Comparison of ENCODE assay signal across 8 cellular contexts in genomic region chr19:49145485-49146407, GRCh38. TPM values are rescaled to one million over a fixed set of nuclear protein-coding genes. Genes with fewer than 3 reads are reported as not detected.
DNase-seq lines count a peak whose midpoint lies in the region; ATAC-seq, FAIRE-seq and TF ChIP-seq lines count a peak whose summit lies in the region.

No MANE protein-coding gene starts in this region.

- H3K36me3 Mint-ChIP-seq in activated B cell treated with CpG ODN at 0.5 μM for 24 hours (ENCODE audit: low read depth) = no peaks in the 10 kb centered on the region

- H3K4me2 ChIP-seq in keratinocyte (ENCODE audit: control insufficient read depth, extremely low read depth, insufficient read depth, low read depth, low read length) = peak overlapping the region; percentile 6

- H3K9ac ChIP-seq in keratinocyte (ENCODE audit: control insufficient read depth, extremely low read depth, insufficient read depth, low read length) = no peak overlapping the region

- H3K79me2 ChIP-seq in keratinocyte (ENCODE audit: control insufficient read depth, insufficient read depth, low read length) = no peaks in the 10 kb centered on the region

- peaks cover 33% of the 10 kb centered on the region for H3K4me1 Mint-ChIP-seq in activated B cell treated with CpG ODN at 0.5 μM for 24 hours

- no peaks in the 10 kb centered on the region for H3K9me1 ChIP-seq in keratinocyte (ENCODE audit: control insufficient read depth, extremely low read depth, insufficient read depth, low read length)

- H3K27me3 Mint-ChIP-seq in activated B cell treated with CpG ODN at 0.5 μM for 24 hours = peaks cover 48% of the 10 kb centered on the region

- no peak for FAIRE-seq in keratinocyte (lab: Jason Lieb, UNC)

- CTCF ChIA-PET in activated B cell treated with CpG ODN at 0.5 μM for 24 hours (lab: Charles Lee) = interaction anchor here (0.9 to 1.8 kb wide), 5 partner anchors 31 to 79 kb away, joined by 3 to 15 read pairs (median 4); partner anchors contain the start of gene LIN7B

- in situ Hi-C loops in G401 (cut with HindIII; ENCODE audit: low sequenced_read_pairs) = no loop called here

- H2AFZ ChIP-seq in keratinocyte (ENCODE audit: control insufficient read depth, low read length) = no peak overlapping the region

- H3K4me3 Mint-ChIP-seq in activated B cell treated with CpG ODN at 0.5 μM for 24 hours = no peak overlapping the region

- H3K36me3 ChIP-seq in keratinocyte (ENCODE audit: control insufficient read depth in 2 of 2, extremely low read depth in 1 of 2, insufficient read depth in 2 of 2, low read length in 2 of 2) = no peaks in the 10 kb centered on the region

- intact Hi-C loops in activated B cell treated with CpG ODN at 0.5 μM for 24 hours (cut with micrococcal nuclease) = loop anchor here (1.0 to 5.0 kb wide), 5 partner anchors 17 to 70 kb away; partner anchors contain the start of genes C19orf73 and PPFIA3

- ATAC-seq in activated B cell treated with CpG ODN at 0.5 μM for 24 hours (ENCODE audit: low read depth) (peak; percentile 40), GM21447 (IDR thresholded peaks at IDR 0.05; ENCODE audit: unreplicated experiment) (no peak)

- no peak overlapping the region for H3K27ac Mint-ChIP-seq in activated B cell treated with CpG ODN at 0.5 μM for 24 hours

- POLR2A ChIA-PET in activated B cell treated with CpG ODN at 0.5 μM for 24 hours (lab: Charles Lee) = no interaction called here

- peaks cover 15% of the 10 kb centered on the region for H3K4me1 ChIP-seq in keratinocyte (ENCODE audit: control insufficient read depth, extremely low read depth, insufficient read depth, low read length)

- no peaks in the 10 kb centered on the region for H4K20me1 ChIP-seq in keratinocyte (ENCODE audit: control insufficient read depth, extremely low read depth, insufficient read depth, low read length)

- no peak overlapping the region for H3K4me3 ChIP-seq in keratinocyte (ENCODE audit: control insufficient read depth in 2 of 3, extremely low read depth in 1 of 3, insufficient read depth in 2 of 3, low read depth in 1 of 3, low read length in 3 of 3)

- DNase-seq in G401 (ENCODE audit: low spot score) (peak; percentile 79), MV-4-11 (lab: John Stamatoyannopoulos, UW) (peak; percentile 75), activated B cell treated with CpG ODN at 0.5 μM for 24 hours (peak; percentile 73), keratinocyte (ENCODE audit: low read depth, low spot score) (no peak), HPDE6-E6E7 (ENCODE audit: extremely low spot score) (no peak)
- DNase-seq in central memory CD4-positive, alpha-beta T cell = peak; percentile 63
- DNase-seq in stimulated activated CD4-positive, alpha-beta T cell treated with anti-CD3 and anti-CD28 coated beads, Interleukin-15, amount 100 ng/mL, for 48 hours (ENCODE audit: low read depth in 2 of 2) = peak; percentile 71 to 74

- dilution Hi-C loops in keratinocyte (cut with MboI; ENCODE audit: extremely low pct_ligation_motif_present, low sequenced_read_pairs) = no loop called here

- no peaks in the 10 kb centered on the region for H3K9me3 ChIP-seq in keratinocyte (ENCODE audit: control insufficient read depth, low read depth, low read length)

- TF ChIP-seq CTCF in activated B cell treated with CpG ODN at 0.5 μM for 24 hours (IDR thresholded peaks at IDR 0.05) = no peak
- TF ChIP-seq CTCF in keratinocyte (optimal IDR thresholded peaks at IDR 0.05 in 1 of 3, IDR thresholded peaks at IDR 0.05 in 1 of 3, conservative IDR thresholded peaks at IDR 0.05 in 1 of 3; ENCODE audit: extremely low read depth in 1 of 3, insufficient read depth in 2 of 3, low read length in 3 of 3) = peak; percentile 67 to 96 (median 93)

- H3K27me3 ChIP-seq in keratinocyte (ENCODE audit: control insufficient read depth, extremely low read depth, insufficient read depth, low read length) = no peaks in the 10 kb centered on the region

- no peaks in the 10 kb centered on the region for H3K9me3 Mint-ChIP-seq in activated B cell treated with CpG ODN at 0.5 μM for 24 hours

- H3K27ac ChIP-seq in keratinocyte (ENCODE audit: control insufficient read depth, insufficient read depth, low read length) = no peak overlapping the region

RNA-seq across cellular contexts. Expression of gene HRC, which starts 9.4 kb away (rescaled TPM):
- total RNA-seq in G401 (2014; rRNA removed; shearing (Covaris generic)) = 4.6 and 7.2 TPM in 2 replicates
- total RNA-seq in activated B cell treated with CpG ODN at 0.5 μM for 24 hours = not detected in 2 replicates
- polyA plus RNA-seq in keratinocyte = 0.03 to 0.08 TPM in 2 of 3 replicates, not detected in the other
- not detected for polyA plus RNA-seq in keratinocyte (2011; ENCODE audit: low read depth)
- polyA plus RNA-seq in keratinocyte (2011; cell fraction: cytosol; rRNA removed) = not detected in 2 replicates
- 0.05 TPM in 2 replicates for polyA plus RNA-seq in keratinocyte (2011; cell fraction: nucleus; rRNA removed)
- not detected in 2 replicates for polyA plus RNA-seq in keratinocyte (2012; ENCODE audit: low replicate concordance)
- not detected in 3 replicates for polyA minus RNA-seq in keratinocyte
- polyA minus RNA-seq in keratinocyte (2011; cell fraction: cytosol; rRNA and poly(A)+ RNA removed) = not detected
- polyA minus RNA-seq in keratinocyte (2011; cell fraction: nucleus; rRNA and poly(A)+ RNA removed) = not detected in 2 replicates

RNA-seq across cellular contexts. Expression of gene TRPM4, which starts 11.8 kb away (rescaled TPM):
- 17.5 and 18.6 TPM in 2 replicates for total RNA-seq in G401 (2014; rRNA removed; shearing (Covaris generic))
- total RNA-seq in activated B cell treated with CpG ODN at 0.5 μM for 24 hours = not detected in 2 replicates
- 16.1 to 23.3 TPM (median 16.1 TPM) in 3 replicates for polyA plus RNA-seq in keratinocyte
- 11.6 TPM for polyA plus RNA-seq in keratinocyte (2011; ENCODE audit: low read depth)
- 6.4 and 10.4 TPM in 2 replicates for polyA plus RNA-seq in keratinocyte (2011; cell fraction: cytosol; rRNA removed)
- polyA plus RNA-seq in keratinocyte (2011; cell fraction: nucleus; rRNA removed) = 82.9 and 106 TPM in 2 replicates
- 26.1 and 28.3 TPM in 2 replicates for polyA plus RNA-seq in keratinocyte (2012; ENCODE audit: low replicate concordance)
- 22.8 to 48.8 TPM (median 33.7 TPM) in 3 replicates for polyA minus RNA-seq in keratinocyte
- 36.6 TPM for polyA minus RNA-seq in keratinocyte (2011; cell fraction: cytosol; rRNA and poly(A)+ RNA removed)
- polyA minus RNA-seq in keratinocyte (2011; cell fraction: nucleus; rRNA and poly(A)+ RNA removed) = 74.5 and 74.8 TPM in 2 replicates

RNA-seq across cellular contexts. Expression of gene PPFIA3, which starts 26.4 kb away (rescaled TPM):
- total RNA-seq in G401 (2014; rRNA removed; shearing (Covaris generic)) = 101 and 111 TPM in 2 replicates
- 1.2 and 3.6 TPM in 2 replicates for total RNA-seq in activated B cell treated with CpG ODN at 0.5 μM for 24 hours
- polyA plus RNA-seq in keratinocyte = 3.0 to 3.4 TPM (median 3.1 TPM) in 3 replicates
- 5.1 TPM for polyA plus RNA-seq in keratinocyte (2011; ENCODE audit: low read depth)
- polyA plus RNA-seq in keratinocyte (2011; cell fraction: cytosol; rRNA removed) = 1.5 and 3.2 TPM in 2 replicates
- polyA plus RNA-seq in keratinocyte (2011; cell fraction: nucleus; rRNA removed) = 5.8 and 7.9 TPM in 2 replicates
- 4.5 and 7.7 TPM in 2 replicates for polyA plus RNA-seq in keratinocyte (2012; ENCODE audit: low replicate concordance)
- polyA minus RNA-seq in keratinocyte = 2.6 to 4.5 TPM (median 3.4 TPM) in 3 replicates
- polyA minus RNA-seq in keratinocyte (2011; cell fraction: cytosol; rRNA and poly(A)+ RNA removed) = 6.5 TPM
- polyA minus RNA-seq in keratinocyte (2011; cell fraction: nucleus; rRNA and poly(A)+ RNA removed) = 2.0 and 3.4 TPM in 2 replicates

RNA-seq across cellular contexts. Expression of gene C19orf73, which starts 26.8 kb away (rescaled TPM):
- 0.74 TPM in 1 of 2 replicates, not detected in the other for total RNA-seq in G401 (2014; rRNA removed; shearing (Covaris generic))
- total RNA-seq in activated B cell treated with CpG ODN at 0.5 μM for 24 hours = 0.98 and 1.0 TPM in 2 replicates
- 0.54 to 0.98 TPM (median 0.71 TPM) in 3 replicates for polyA plus RNA-seq in keratinocyte
- polyA plus RNA-seq in keratinocyte (2011; ENCODE audit: low read depth) = not detected
- polyA plus RNA-seq in keratinocyte (2011; cell fraction: cytosol; rRNA removed) = 0.49 and 0.77 TPM in 2 replicates
- 0.92 and 0.99 TPM in 2 replicates for polyA plus RNA-seq in keratinocyte (2011; cell fraction: nucleus; rRNA removed)
- 0.83 and 1.6 TPM in 2 replicates for polyA plus RNA-seq in keratinocyte (2012; ENCODE audit: low replicate concordance)
- polyA minus RNA-seq in keratinocyte = not detected in 3 replicates
- polyA minus RNA-seq in keratinocyte (2011; cell fraction: cytosol; rRNA and poly(A)+ RNA removed) = not detected
- 0.93 TPM in 1 of 2 replicates, not detected in the other for polyA minus RNA-seq in keratinocyte (2011; cell fraction: nucleus; rRNA and poly(A)+ RNA removed)

RNA-seq across cellular contexts. Expression of gene LIN7B, which starts 31.6 kb away (rescaled TPM):
- 19.1 and 32.2 TPM in 2 replicates for total RNA-seq in G401 (2014; rRNA removed; shearing (Covaris generic))
- 3.6 and 4.4 TPM in 2 replicates for total RNA-seq in activated B cell treated with CpG ODN at 0.5 μM for 24 hours
- 1.6 to 2.8 TPM (median 1.7 TPM) in 3 replicates for polyA plus RNA-seq in keratinocyte
- 6.4 TPM for polyA plus RNA-seq in keratinocyte (2011; ENCODE audit: low read depth)
- polyA plus RNA-seq in keratinocyte (2011; cell fraction: cytosol; rRNA removed) = 0.58 and 0.84 TPM in 2 replicates
- 1.9 and 4.4 TPM in 2 replicates for polyA plus RNA-seq in keratinocyte (2011; cell fraction: nucleus; rRNA removed)
- polyA plus RNA-seq in keratinocyte (2012; ENCODE audit: low replicate concordance) = 2.6 and 5.2 TPM in 2 replicates
- 1.1 TPM in 1 of 3 replicates, not detected in the others for polyA minus RNA-seq in keratinocyte
- not detected for polyA minus RNA-seq in keratinocyte (2011; cell fraction: cytosol; rRNA and poly(A)+ RNA removed)
- polyA minus RNA-seq in keratinocyte (2011; cell fraction: nucleus; rRNA and poly(A)+ RNA removed) = not detected in 2 replicates

Comparison
In these comparisons a context has a peak if more than half of its experiments do, and no peak if none do; other contexts are left out.
1. DNase-seq: peak in G401 (single experiment), MV-4-11 (single experiment), activated B cell treated with CpG ODN at 0.5 μM for 24 hours (single experiment), central memory CD4-positive, alpha-beta T cell (single experiment) and stimulated activated CD4-positive, alpha-beta T cell treated with anti-CD3 and anti-CD28 coated beads, Interleukin-15, amount 100 ng/mL, for 48 hours (2 of 2); none in keratinocyte (single experiment) and HPDE6-E6E7 (single experiment).
2. RNA of gene TRPM4, which starts 11.8 kb away (total RNA-seq): 17.5 to 18.6 TPM in G401; not detected in activated B cell treated with CpG ODN at 0.5 μM for 24 hours; every median in the first group is over 10 times any median in the second.
3. RNA of gene PPFIA3, which starts 26.4 kb away (total RNA-seq): 101 to 111 TPM in G401; 1.2 to 3.6 TPM in activated B cell treated with CpG ODN at 0.5 μM for 24 hours; every median in the first group is over 10 times any median in the second.